1 cellular context compared by ENCODE assay signal in the genomic region with DNA sequence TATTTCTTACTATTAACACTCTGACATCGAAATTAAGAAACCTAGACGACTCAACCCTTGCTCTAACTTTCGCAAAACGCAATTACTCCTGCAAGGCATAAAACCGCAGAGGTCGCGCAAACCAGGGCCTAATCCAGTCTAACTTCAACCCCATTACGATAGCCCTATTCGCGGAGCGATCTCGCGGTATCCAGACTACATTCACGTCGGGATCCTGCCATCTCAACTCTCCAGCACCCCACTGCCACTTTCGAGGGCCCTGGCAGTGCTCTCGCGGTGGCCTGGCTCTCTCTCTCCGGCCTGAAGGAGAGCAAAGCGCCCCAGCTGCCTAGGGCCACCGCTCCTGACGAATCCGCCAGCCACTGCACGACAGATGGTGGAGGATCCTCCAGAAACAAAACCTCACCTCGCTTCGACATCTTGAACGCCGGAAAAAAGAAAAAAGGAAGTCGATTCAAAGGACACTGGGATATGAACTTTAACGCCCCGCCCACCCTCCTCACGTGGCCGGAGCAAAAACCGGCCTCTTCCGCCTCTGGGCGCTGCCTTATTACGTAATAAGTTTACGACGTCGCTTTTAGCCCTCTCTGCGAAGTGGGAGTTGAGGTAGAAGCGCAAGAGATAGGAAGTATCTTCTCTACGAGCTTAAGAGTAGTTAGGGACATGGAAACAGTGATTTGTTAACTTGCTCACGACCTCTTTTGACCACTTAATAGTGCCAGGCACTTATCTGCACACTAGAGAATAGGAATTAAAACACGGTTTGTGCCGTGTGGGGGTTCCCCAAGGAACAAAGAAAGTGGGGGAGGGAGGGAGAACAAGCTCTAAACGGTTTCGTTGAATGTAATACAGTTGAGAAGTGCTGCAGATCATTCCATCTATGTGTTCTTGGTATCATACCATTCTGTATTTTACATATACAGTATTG.
TF ChIP-seq lines count a peak whose summit lies in the region.

A gene (minus strand): TSS at position 430 of the 928 bp plus-strand sequence. CDS start 11 bp downstream, at position 419.

TF ChIP-seq in H1, 55 proteins besides CTCF, POLR2A, EP300 and RAD21:
- TF ChIP-seq ZNF274 (IDR thresholded peaks at IDR 0.05; ENCODE audit: borderline replicate concordance, extremely low read depth, low read length) = no peak
- peak; percentile 93 for TF ChIP-seq POLR2AphosphoS5 (IDR thresholded peaks at IDR 0.05; ENCODE audit: low read depth, low read length)
- TF ChIP-seq CREB1 (IDR thresholded peaks at IDR 0.05) = peak; percentile 97
- peak; percentile 20 to 74; a peak in 2 of 4 replicates for TF ChIP-seq SIN3A (conservative IDR thresholded peaks at IDR 0.05 in 1 of 2, IDR thresholded peaks at IDR 0.05 in 1 of 2; ENCODE audit: low read depth in 1 of 2, low read length in 2 of 2)
- no peak; the same call in 1 of the 2 replicates for TF ChIP-seq EGR1 (IDR thresholded peaks at IDR 0.05; ENCODE audit: borderline replicate concordance, low read depth, low read length)
- peak; percentile 96 for TF ChIP-seq CEBPB (IDR thresholded peaks at IDR 0.05; ENCODE audit: low read depth, low read length)
- peak; percentile 93 for TF ChIP-seq KDM4A (IDR thresholded peaks at IDR 0.05; ENCODE audit: low read depth, low read length, severe bottlenecking)
- TF ChIP-seq SAP30 (IDR thresholded peaks at IDR 0.05; ENCODE audit: insufficient read depth, insufficient replicate concordance, low read length) = no peak
- TF ChIP-seq, protein P1, sequence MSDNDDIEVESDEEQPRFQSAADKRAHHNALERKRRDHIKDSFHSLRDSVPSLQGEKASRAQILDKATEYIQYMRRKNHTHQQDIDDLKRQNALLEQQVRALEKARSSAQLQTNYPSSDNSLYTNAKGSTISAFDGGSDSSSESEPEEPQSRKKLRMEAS (IDR thresholded peaks at IDR 0.05) = peak; percentile 92
- TF ChIP-seq, protein P2, sequence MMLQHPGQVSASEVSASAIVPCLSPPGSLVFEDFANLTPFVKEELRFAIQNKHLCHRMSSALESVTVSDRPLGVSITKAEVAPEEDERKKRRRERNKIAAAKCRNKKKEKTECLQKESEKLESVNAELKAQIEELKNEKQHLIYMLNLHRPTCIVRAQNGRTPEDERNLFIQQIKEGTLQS (IDR thresholded peaks at IDR 0.05; ENCODE audit: insufficient read depth, low read depth, low read length) = peak; percentile 96
- TF ChIP-seq YY1 (IDR thresholded peaks at IDR 0.05; ENCODE audit: low read depth, low read length) = peak; percentile 33; the same call in 1 of the 2 replicates
- peak; percentile 97 for TF ChIP-seq CHD2 (IDR thresholded peaks at IDR 0.05; ENCODE audit: low read length)
- TF ChIP-seq SP4 (IDR thresholded peaks at IDR 0.05; ENCODE audit: low read length) = no peak
- TF ChIP-seq SIX5 (IDR thresholded peaks at IDR 0.05; ENCODE audit: low read depth, low read length) = no peak
- TF ChIP-seq SP1 (IDR thresholded peaks at IDR 0.05; ENCODE audit: low read depth, low read length) = peak; percentile 82
- no peak; the same call in 1 of the 2 replicates for TF ChIP-seq JUND (IDR thresholded peaks at IDR 0.05; ENCODE audit: low read length)
- no peak for TF ChIP-seq RXRA (IDR thresholded peaks at IDR 0.05; ENCODE audit: insufficient read depth, low read depth, low read length)
- no peak for TF ChIP-seq RBBP5 (IDR thresholded peaks at IDR 0.05; ENCODE audit: borderline replicate concordance, low read depth, low read length)
- TF ChIP-seq FOSL1 (IDR thresholded peaks at IDR 0.05; ENCODE audit: insufficient read depth, low read depth, low read length) = no peak
- TF ChIP-seq, protein P3, sequence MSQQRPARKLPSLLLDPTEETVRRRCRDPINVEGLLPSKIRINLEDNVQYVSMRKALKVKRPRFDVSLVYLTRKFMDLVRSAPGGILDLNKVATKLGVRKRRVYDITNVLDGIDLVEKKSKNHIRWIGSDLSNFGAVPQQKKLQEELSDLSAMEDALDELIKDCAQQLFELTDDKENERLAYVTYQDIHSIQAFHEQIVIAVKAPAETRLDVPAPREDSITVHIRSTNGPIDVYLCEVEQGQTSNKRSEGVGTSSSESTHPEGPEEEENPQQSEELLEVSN (IDR thresholded peaks at IDR 0.05) = peak; percentile 24; the same call in 1 of the 2 replicates
- TF ChIP-seq POU5F1 (IDR thresholded peaks at IDR 0.05; ENCODE audit: low read depth, low read length) = no peak
- no peak for TF ChIP-seq EZH2 (IDR thresholded peaks at IDR 0.05; ENCODE audit: low read depth, low read length, severe bottlenecking)
- TF ChIP-seq TEAD4 (IDR thresholded peaks at IDR 0.05; ENCODE audit: low read depth, low read length) = 0 out of 2 replicates have a peak, but pooled peaks have one; percentile 4
- no peak for TF ChIP-seq BACH1 (IDR thresholded peaks at IDR 0.05; ENCODE audit: low read length)
- peak; percentile 97 for TF ChIP-seq TBP (IDR thresholded peaks at IDR 0.05; ENCODE audit: low read depth, low read length)
- peak; percentile 61; the same call in 1 of the 2 replicates for TF ChIP-seq JUN (IDR thresholded peaks at IDR 0.05; ENCODE audit: low read depth, low read length)
- TF ChIP-seq, protein P4, sequence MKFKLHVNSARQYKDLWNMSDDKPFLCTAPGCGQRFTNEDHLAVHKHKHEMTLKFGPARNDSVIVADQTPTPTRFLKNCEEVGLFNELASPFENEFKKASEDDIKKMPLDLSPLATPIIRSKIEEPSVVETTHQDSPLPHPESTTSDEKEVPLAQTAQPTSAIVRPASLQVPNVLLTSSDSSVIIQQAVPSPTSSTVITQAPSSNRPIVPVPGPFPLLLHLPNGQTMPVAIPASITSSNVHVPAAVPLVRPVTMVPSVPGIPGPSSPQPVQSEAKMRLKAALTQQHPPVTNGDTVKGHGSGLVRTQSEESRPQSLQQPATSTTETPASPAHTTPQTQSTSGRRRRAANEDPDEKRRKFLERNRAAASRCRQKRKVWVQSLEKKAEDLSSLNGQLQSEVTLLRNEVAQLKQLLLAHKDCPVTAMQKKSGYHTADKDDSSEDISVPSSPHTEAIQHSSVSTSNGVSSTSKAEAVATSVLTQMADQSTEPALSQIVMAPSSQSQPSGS (IDR thresholded peaks at IDR 0.05; ENCODE audit: low read length) = peak; percentile 75
- TF ChIP-seq TAF1 (IDR thresholded peaks at IDR 0.05; ENCODE audit: low read depth, low read length) = peak; percentile 99
- no peak for TF ChIP-seq CTBP2 (IDR thresholded peaks at IDR 0.05; ENCODE audit: borderline replicate concordance, insufficient read depth, insufficient read length, low read length)
- peak; percentile 86 for TF ChIP-seq ASH2L (IDR thresholded peaks at IDR 0.05; ENCODE audit: low read length)
- TF ChIP-seq SRF (IDR thresholded peaks at IDR 0.05; ENCODE audit: low read depth, low read length) = peak; percentile 79
- TF ChIP-seq PHF8 (conservative IDR thresholded peaks at IDR 0.05; ENCODE audit: low read depth, low read length) = peak; percentile 95
- no peak for TF ChIP-seq HDAC6 (IDR thresholded peaks at IDR 0.05; ENCODE audit: low read depth, low read length)
- TF ChIP-seq, protein P5, sequence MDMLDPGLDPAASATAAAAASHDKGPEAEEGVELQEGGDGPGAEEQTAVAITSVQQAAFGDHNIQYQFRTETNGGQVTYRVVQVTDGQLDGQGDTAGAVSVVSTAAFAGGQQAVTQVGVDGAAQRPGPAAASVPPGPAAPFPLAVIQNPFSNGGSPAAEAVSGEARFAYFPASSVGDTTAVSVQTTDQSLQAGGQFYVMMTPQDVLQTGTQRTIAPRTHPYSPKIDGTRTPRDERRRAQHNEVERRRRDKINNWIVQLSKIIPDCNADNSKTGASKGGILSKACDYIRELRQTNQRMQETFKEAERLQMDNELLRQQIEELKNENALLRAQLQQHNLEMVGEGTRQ (IDR thresholded peaks at IDR 0.05; ENCODE audit: low read length) = peak; percentile 92
- TF ChIP-seq SUZ12 (IDR thresholded peaks at IDR 0.05; ENCODE audit: low read length) = no peak
- TF ChIP-seq BRCA1 (IDR thresholded peaks at IDR 0.05; ENCODE audit: low read depth, low read length) = peak; percentile 86
- no peak for TF ChIP-seq TCF12 (IDR thresholded peaks at IDR 0.05; ENCODE audit: low read depth, low read length)
- TF ChIP-seq MAFK (IDR thresholded peaks at IDR 0.05; ENCODE audit: low read depth, low read length) = no peak
- no peak for TF ChIP-seq CHD1 (IDR thresholded peaks at IDR 0.05; ENCODE audit: low read depth, low read length)
- TF ChIP-seq SIRT6 (IDR thresholded peaks at IDR 0.05; ENCODE audit: low read length) = no peak
- no peak for TF ChIP-seq KDM1A (IDR thresholded peaks at IDR 0.05; ENCODE audit: borderline replicate concordance, low read length)
- TF ChIP-seq TAF7 (optimal IDR thresholded peaks at IDR 0.05; ENCODE audit: borderline replicate concordance, low read depth, low read length) = peak; percentile 98
- TF ChIP-seq KDM5A (IDR thresholded peaks at IDR 0.05; ENCODE audit: low read length) = peak; percentile 49; the same call in 1 of the 2 replicates
- TF ChIP-seq GTF2F1 (IDR thresholded peaks at IDR 0.05; ENCODE audit: borderline replicate concordance, low read depth, low read length) = peak; percentile 89
- no peak for TF ChIP-seq NANOG (IDR thresholded peaks at IDR 0.05; ENCODE audit: insufficient read depth, low read depth, low read length, poor library complexity, severe bottlenecking)
TF ChIP-seq in H1: peak in this region for 24.
